Comparison of ENCODE assay signal across 27 cellular contexts in the genomic region with DNA sequence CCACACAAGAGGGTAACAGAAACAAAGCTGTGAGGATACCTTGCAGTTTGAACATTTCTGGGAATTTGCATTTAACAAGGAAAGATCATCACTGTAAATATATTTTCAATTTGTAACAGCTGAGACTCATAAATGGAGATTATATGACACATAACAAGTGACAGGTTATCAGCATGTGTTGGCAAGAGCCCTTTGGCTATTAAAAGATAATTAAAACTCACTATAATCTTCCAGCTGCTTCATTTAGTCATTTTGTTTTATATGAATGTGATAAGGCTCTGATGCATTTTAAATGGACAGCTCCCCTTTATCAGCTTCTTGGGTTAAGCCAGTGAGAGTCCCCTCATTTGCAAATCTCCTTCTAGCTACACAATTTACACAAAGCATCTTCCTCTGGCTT. TPM values are rescaled to one million over a fixed set of nuclear protein-coding genes. Genes with fewer than 3 reads are reported as not detected.
A peak's percentile ranks its signal among the peaks of the same experiment; 100 is the strongest.
DNase-seq lines count a peak whose midpoint lies in the region; ATAC-seq and TF ChIP-seq lines count a peak whose summit lies in the region.
"Had no signal": no experiment of that assay in that cellular context is flagged by ENCODE, and none has a peak within 500 bp of the region (broad histone marks: within the 10 kb centered on the region; RNA-seq: fewer than 3 reads in every experiment).

No MANE protein-coding gene starts in this region.

- H3K79me2 ChIP-seq in GM23248 (ENCODE audit: insufficient read depth), result peaks cover 99% of the 10 kb centered on the region

- H3K4me2 ChIP-seq in GM23248 (ENCODE audit: unreplicated experiment), result peak overlapping the region; percentile 27
- H3K4me2 ChIP-seq: SK-N-SH had no signal

- no peaks in the 10 kb centered on the region for H3K36me3 Mint-ChIP-seq in endodermal cell (ENCODE audit: low read depth)
- H3K36me3 Mint-ChIP-seq: memory B cell had no signal

- no peaks in the 10 kb centered on the region for H3K9me3 Mint-ChIP-seq in endodermal cell
- H3K9me3 Mint-ChIP-seq: activated T-cell treated with anti-CD3 and anti-CD28 coated beads, Interleukin-2, amount 50 U/mL, for 72 hours; memory B cell had no signal

- peak; percentile 22 for DNase-seq in GM23248
- no peak for DNase-seq in lower lobe of right lung
- no peak for DNase-seq in NCI-H2081 treated with DMSO at 0.1 percent for 48 hours (lab: John Stamatoyannopoulos, UW)
- DNase-seq in endodermal cell, result no peak
- DNase-seq in stimulated activated CD8-positive, alpha-beta memory T cell treated with anti-CD3 and anti-CD28 coated beads, Interleukin-4, amount 100 ng/mL, for 48 hours, result no peak
- DNase-seq in NCI-H1417 treated with DMSO at 0.1 percent for 48 hours (lab: John Stamatoyannopoulos, UW), result no peak
- DNase-seq: activated CD4-positive, alpha-beta T cell treated with anti-CD3 and anti-CD28 coated beads, Interleukin-2, amount 10 ng/mL, durations not matched to agents 24 days and 14 days; activated naive CD4-positive, alpha-beta T cell treated with Interleukin-2 at 50 U/mL for 16 hours; activated T-cell treated with anti-CD3 and anti-CD28 coated beads, Interleukin-2, amount 50 U/mL, for 72 hours; adrenal gland; BE2C; DMS153; GOT3; NCI-H1092; NCI-H2029; NCI-H226; NCI-H748 treated with DMSO at 0.1 percent for 48 hours; SK-N-SH; stimulated activated CD4-positive, alpha-beta T cell treated with anti-CD3 and anti-CD28 coated beads, Interleukin-12 subunit alpha, Interleukin-12 subunit beta, amount 100 ng/mL, for 4 hours; stimulated activated CD4-positive, alpha-beta T cell treated with anti-CD3 and anti-CD28 coated beads, Interleukin-4, amount 100 ng/mL, for 4 hours; stimulated activated naive CD4-positive, alpha-beta T cell treated with Interleukin-2 at 50 U/mL for 16 hours; T-helper 17 cell had no signal

- no peak overlapping the region for H3K4me3 Mint-ChIP-seq in endodermal cell
- H3K4me3 Mint-ChIP-seq: activated CD4-positive, alpha-beta T cell treated with anti-CD3 and anti-CD28 coated beads, Interleukin-2, amount 10 ng/mL, durations not matched to agents 24 days and 14 days; activated T-cell treated with anti-CD3 and anti-CD28 coated beads, Interleukin-2, amount 50 U/mL, for 72 hours; memory B cell; T-helper 17 cell had no signal

- H3K4me1 ChIP-seq in GM23248 (ENCODE audit: insufficient read depth), result peaks cover 41% of the 10 kb centered on the region
- peaks cover 61% of the 10 kb centered on the region for H3K4me1 ChIP-seq in lower lobe of right lung
- peaks cover 0 to 47% (median 31%) of the 10 kb centered on the region in 5 donors for H3K4me1 ChIP-seq in subcutaneous abdominal adipose tissue (ENCODE audit: control insufficient read depth in 5 of 5, insufficient read depth in 5 of 5, low read length in 5 of 5)
- H3K4me1 ChIP-seq in endodermal cell (ENCODE audit: control insufficient read depth, insufficient read depth, low read length), result no peaks in the 10 kb centered on the region

- peak overlapping the region; percentile 86 for H3K27ac ChIP-seq in GM23248
- peak overlapping the region; percentile 43 for H3K27ac ChIP-seq in cingulate gyrus (ENCODE audit: low read depth, low read length)
- H3K27ac ChIP-seq in lower lobe of right lung, result peak overlapping the region; percentile 3
- H3K27ac ChIP-seq in subcutaneous abdominal adipose tissue (ENCODE audit: low read depth, low read length), result peak overlapping the region; percentile 80
- no peak overlapping the region for H3K27ac ChIP-seq in endodermal cell (ENCODE audit: low read depth, low read length)
- H3K27ac ChIP-seq: HL-60 had no signal

- H3K9me3 ChIP-seq in GM23248 (ENCODE audit: low read depth), result no peaks in the 10 kb centered on the region
- H3K9me3 ChIP-seq in lower lobe of right lung, result no peaks in the 10 kb centered on the region
- H3K9me3 ChIP-seq in subcutaneous abdominal adipose tissue (ENCODE audit: control insufficient read depth in 5 of 5, low read length in 5 of 5), result no peaks in the 10 kb centered on the region
- no peaks in the 10 kb centered on the region for H3K9me3 ChIP-seq in endodermal cell (ENCODE audit: control insufficient read depth, low read length)
- H3K9me3 ChIP-seq: adrenal gland, BE2C, SK-N-SH had no signal

- intact Hi-C loops in lower lobe of right lung (cut with DNase I), result no loop called here

- peaks cover 47% of the 10 kb centered on the region for H3F3A ChIP-seq in GM23248 (ENCODE audit: insufficient read depth)

- H3K9me2 ChIP-seq in GM23248 (ENCODE audit: insufficient read depth), result no peaks in the 10 kb centered on the region
- H3K9me2 ChIP-seq: SK-N-SH had no signal

- H3K9ac ChIP-seq in GM23248, result peak overlapping the region; percentile 57
- H3K9ac ChIP-seq in subcutaneous abdominal adipose tissue (ENCODE audit: low read length in 5 of 5), result no peak overlapping the region
- no peak overlapping the region for H3K9ac ChIP-seq in endodermal cell (ENCODE audit: extremely low read depth, low read length, poor library complexity, severe bottlenecking)
- H3K9ac ChIP-seq: SK-N-SH had no signal

- in situ Hi-C loops in GM23248 (cut with MboI), result no loop called here

- H3K4me3 ChIP-seq in GM23248 (0 out of 2 replicates have a peak overlapping the region, but pooled peaks have one; percentile 20), lower lobe of right lung (no peak overlapping the region), subcutaneous abdominal adipose tissue (ENCODE audit: low read depth in 1 of 5, low read length in 5 of 5) (no peak overlapping the region), endodermal cell (ENCODE audit: low read length) (no peak overlapping the region)
- H3K4me3 ChIP-seq: adrenal gland, coronary artery had no signal

- H3K27me3 ChIP-seq in GM23248 (replicated peaks; ENCODE audit: insufficient read depth) (no peaks in the 10 kb centered on the region), lower lobe of right lung (ENCODE audit: low read depth) (no peaks in the 10 kb centered on the region), subcutaneous abdominal adipose tissue (ENCODE audit: control insufficient read depth in 5 of 5, insufficient read depth in 4 of 5, low read length in 5 of 5) (no peaks in the 10 kb centered on the region), endodermal cell (ENCODE audit: control insufficient read depth, insufficient read depth, low read length, poor library complexity, severe bottlenecking) (no peaks in the 10 kb centered on the region)
- H3K27me3 ChIP-seq: adrenal gland, BE2C had no signal

- no peak for ATAC-seq in lower lobe of right lung
- ATAC-seq: activated T-cell treated with anti-CD3 and anti-CD28 coated beads, Interleukin-2, amount 50 U/mL, for 72 hours; T-helper 17 cell had no signal

- no peaks in the 10 kb centered on the region for H4K20me1 ChIP-seq in GM23248 (ENCODE audit: insufficient read depth)

- H3K4me1 Mint-ChIP-seq in endodermal cell, result peaks cover 11% of the 10 kb centered on the region
- H3K4me1 Mint-ChIP-seq: activated CD4-positive, alpha-beta T cell treated with anti-CD3 and anti-CD28 coated beads, Interleukin-2, amount 10 ng/mL, durations not matched to agents 24 days and 14 days; memory B cell; T-helper 17 cell had no signal

- TF ChIP-seq CTCF in lower lobe of right lung (IDR thresholded peaks at IDR 0.05), result no peak
- TF ChIP-seq CTCF in endodermal cell (conservative IDR thresholded peaks at IDR 0.05), result no peak

- no peak overlapping the region for H3K27ac Mint-ChIP-seq in endodermal cell
- H3K27ac Mint-ChIP-seq: activated CD4-positive, alpha-beta T cell treated with anti-CD3 and anti-CD28 coated beads, Interleukin-2, amount 10 ng/mL, durations not matched to agents 24 days and 14 days; activated T-cell treated with anti-CD3 and anti-CD28 coated beads, Interleukin-2, amount 50 U/mL, for 72 hours; memory B cell; T-helper 17 cell had no signal

- no peaks in the 10 kb centered on the region for H3K27me3 Mint-ChIP-seq in endodermal cell (ENCODE audit: insufficient read depth)
- H3K27me3 Mint-ChIP-seq: activated CD4-positive, alpha-beta T cell treated with anti-CD3 and anti-CD28 coated beads, Interleukin-2, amount 10 ng/mL, durations not matched to agents 24 days and 14 days had no signal

- no peak overlapping the region for H2AFZ ChIP-seq in GM23248

- H3K36me3 ChIP-seq in GM23248 (ENCODE audit: low read depth) (no peaks in the 10 kb centered on the region; the same call in 1 of the 2 replicates), lower lobe of right lung (no peaks in the 10 kb centered on the region), subcutaneous abdominal adipose tissue (ENCODE audit: control insufficient read depth in 5 of 5, insufficient read depth in 5 of 5, low read length in 5 of 5) (peaks cover 0 to 5% (median 2%) of the 10 kb centered on the region in 5 donors), endodermal cell (ENCODE audit: control insufficient read depth, insufficient read depth, low read length) (no peaks in the 10 kb centered on the region)
- H3K36me3 ChIP-seq: adrenal gland, BE2C had no signal

RNA-seq across cellular contexts. Expression of a gene that starts 27.8 kb away (rescaled TPM):
- total RNA-seq in GM23248 (2014; rRNA removed; shearing (Covaris generic)), result 13.4 and 16.6 TPM in 2 replicates
- polyA plus RNA-seq in GM23248 (2016; fragmentation: Nextera tagmentation; extraction: Ambion mirVana), result 13.2 and 13.8 TPM in 2 replicates
- 61.0 TPM for total RNA-seq in lower lobe of right lung
- total RNA-seq in endodermal cell, result 1 to 10 TPM; 2.5 to 3.7 TPM
- polyA plus RNA-seq in endodermal cell (2013, experiment 1 of 2), result 2.2 TPM
- polyA plus RNA-seq in endodermal cell (2013, experiment 2 of 2), result 3.0 TPM
- total RNA-seq: T-helper 17 cell had no signal
